Comparison of ENCODE assay signal across 8 cellular contexts in genomic region chr2:62475172-62476011, GRCh38. TPM values are rescaled to one million over a fixed set of nuclear protein-coding genes. Genes with fewer than 3 reads are reported as not detected.
DNase-seq lines count a peak whose midpoint lies in the region; ATAC-seq and TF ChIP-seq lines count a peak whose summit lies in the region.

No MANE protein-coding gene starts in this region.

- H3K27ac Mint-ChIP-seq in activated naive CD4-positive, alpha-beta T cell treated with anti-CD3 and anti-CD28 coated beads, Interleukin-2, amount 50 U/mL, for 24 hours: no peak overlapping the region
- H3K27ac Mint-ChIP-seq in activated naive CD4-positive, alpha-beta T cell treated with anti-CD3 and anti-CD28 coated beads, Interleukin-2, amount 10 ng/mL, durations not matched to agents 7 days and 5 days: no peak overlapping the region
- peak overlapping the region; percentile 88 for H3K27ac Mint-ChIP-seq in central memory CD8-positive, alpha-beta T cell (ENCODE audit: low read depth)

- peak in 1 of 2 donors; percentile 26 for TF ChIP-seq POLR2A in tibial nerve (IDR thresholded peaks at IDR 0.05)

- peak; percentile 77 for ATAC-seq in central memory CD8-positive, alpha-beta T cell (replicated peaks; ENCODE audit: extremely low read depth, poor library complexity, severe bottlenecking)
- ATAC-seq in GM21526 (IDR thresholded peaks at IDR 0.05; ENCODE audit: low FRiP score, unreplicated experiment): no peak

- H3K4me1 Mint-ChIP-seq in activated naive CD4-positive, alpha-beta T cell treated with anti-CD3 and anti-CD28 coated beads, Interleukin-2, amount 50 U/mL, for 24 hours: peaks cover 6% of the 10 kb centered on the region
- H3K4me1 Mint-ChIP-seq in activated naive CD4-positive, alpha-beta T cell treated with anti-CD3 and anti-CD28 coated beads, Interleukin-2, amount 10 ng/mL, durations not matched to agents 7 days and 5 days: no peaks in the 10 kb centered on the region
- peaks cover 36% of the 10 kb centered on the region for H3K4me1 Mint-ChIP-seq in central memory CD8-positive, alpha-beta T cell

- H3K9me3 ChIP-seq in mesodermal cell (ENCODE audit: control insufficient read depth, low read length): no peaks in the 10 kb centered on the region
- no peaks in the 10 kb centered on the region for H3K9me3 ChIP-seq in tibial nerve

- no peak for DNase-seq in activated naive CD4-positive, alpha-beta T cell treated with anti-CD3 and anti-CD28 coated beads, Interleukin-2, amount 10 ng/mL, durations not matched to agents 7 days and 5 days
- peak in 1 of 2 donors; percentile 11 for DNase-seq in central memory CD8-positive, alpha-beta T cell (ENCODE audit: low spot score in 2 of 2)
- no peak for DNase-seq in tibial nerve (ENCODE audit: low spot score in 2 of 2)
- DNase-seq in activated naive CD4-positive, alpha-beta T cell (lab: John Stamatoyannopoulos, UW): no peak
- DNase-seq in effector CD4-positive, alpha-beta T cell: no peak

- peak overlapping the region; percentile 37 for H3K4me3 Mint-ChIP-seq in activated naive CD4-positive, alpha-beta T cell treated with anti-CD3 and anti-CD28 coated beads, Interleukin-2, amount 50 U/mL, for 24 hours
- no peak overlapping the region for H3K4me3 Mint-ChIP-seq in activated naive CD4-positive, alpha-beta T cell treated with anti-CD3 and anti-CD28 coated beads, Interleukin-2, amount 10 ng/mL, durations not matched to agents 7 days and 5 days
- H3K4me3 Mint-ChIP-seq in central memory CD8-positive, alpha-beta T cell: peak overlapping the region; percentile 74

- H3K27ac ChIP-seq in mesodermal cell (ENCODE audit: low read depth, low read length, severe bottlenecking) (peak overlapping the region; percentile 81), tibial nerve (peak overlapping the region; percentile 72 to 92 (median 82))

- TF ChIP-seq EP300 in tibial nerve (IDR thresholded peaks at IDR 0.05): peak in 1 of 2 donors; percentile 84

- CTCF ChIA-PET in activated naive CD4-positive, alpha-beta T cell treated with anti-CD3 and anti-CD28 coated beads, Interleukin-2, amount 10 ng/mL, durations not matched to agents 7 days and 5 days (lab: Charles Lee): interaction anchor here (0.6 to 1.5 kb wide), 3 partner anchors 15 to 550 kb away, joined by 3 to 6 read pairs (median 5); no protein-coding TSS in a partner anchor

- WGBS in mesodermal cell (ENCODE audit: insufficient coverage in 2 of 2), 2 experiments: 65 to 67% methylated on average over 16 to 20 of the region's 21 CpGs
- 18 to 32% methylated on average over 11 to 18 of the region's 21 CpGs for WGBS in tibial nerve, 2 donors

- no peaks in the 10 kb centered on the region for H3K9me3 Mint-ChIP-seq in activated naive CD4-positive, alpha-beta T cell treated with anti-CD3 and anti-CD28 coated beads, Interleukin-2, amount 50 U/mL, for 24 hours
- H3K9me3 Mint-ChIP-seq in activated naive CD4-positive, alpha-beta T cell treated with anti-CD3 and anti-CD28 coated beads, Interleukin-2, amount 10 ng/mL, durations not matched to agents 7 days and 5 days: no peaks in the 10 kb centered on the region
- no peaks in the 10 kb centered on the region for H3K9me3 Mint-ChIP-seq in central memory CD8-positive, alpha-beta T cell

- H3K4me3 ChIP-seq in mesodermal cell (ENCODE audit: extremely low read depth, insufficient read depth, low read length, poor library complexity, severe bottlenecking) (no peak overlapping the region), tibial nerve (peak overlapping the region; percentile 17 to 39 (median 30))

- no peak for TF ChIP-seq CTCF in tibial nerve (IDR thresholded peaks at IDR 0.05)

- H3K4me1 ChIP-seq in mesodermal cell (ENCODE audit: control insufficient read depth, insufficient read depth, low read length, poor library complexity, severe bottlenecking): peaks cover 29% of the 10 kb centered on the region
- H3K4me1 ChIP-seq in tibial nerve: peaks cover 0 to 90% (median 61%) of the 10 kb centered on the region in 4 donors

- H3K36me3 ChIP-seq in mesodermal cell (ENCODE audit: control insufficient read depth, insufficient read depth, low read length): no peaks in the 10 kb centered on the region
- no peaks in the 10 kb centered on the region for H3K36me3 ChIP-seq in tibial nerve

- H3K27me3 Mint-ChIP-seq in activated naive CD4-positive, alpha-beta T cell treated with anti-CD3 and anti-CD28 coated beads, Interleukin-2, amount 50 U/mL, for 24 hours: peaks cover 4% of the 10 kb centered on the region
- H3K27me3 Mint-ChIP-seq in activated naive CD4-positive, alpha-beta T cell treated with anti-CD3 and anti-CD28 coated beads, Interleukin-2, amount 10 ng/mL, durations not matched to agents 7 days and 5 days: peaks cover 39% of the 10 kb centered on the region
- H3K27me3 Mint-ChIP-seq in central memory CD8-positive, alpha-beta T cell: no peaks in the 10 kb centered on the region

- no peaks in the 10 kb centered on the region for H3K27me3 ChIP-seq in tibial nerve

- H3K36me3 Mint-ChIP-seq in activated naive CD4-positive, alpha-beta T cell treated with anti-CD3 and anti-CD28 coated beads, Interleukin-2, amount 50 U/mL, for 24 hours: no peaks in the 10 kb centered on the region
- no peaks in the 10 kb centered on the region for H3K36me3 Mint-ChIP-seq in activated naive CD4-positive, alpha-beta T cell treated with anti-CD3 and anti-CD28 coated beads, Interleukin-2, amount 10 ng/mL, durations not matched to agents 7 days and 5 days
- no peaks in the 10 kb centered on the region for H3K36me3 Mint-ChIP-seq in central memory CD8-positive, alpha-beta T cell (ENCODE audit: insufficient read depth)

RNA-seq across cellular contexts. Expression of gene TMEM17, which starts 30.6 kb away (rescaled TPM):
- 1.8 TPM for polyA plus RNA-seq in mesodermal cell (2013, experiment 1 of 2)
- 1.5 TPM for polyA plus RNA-seq in mesodermal cell (2013, experiment 2 of 2)
- total RNA-seq in tibial nerve: 1 to 10 TPM; 1.7 to 5.9 (median 3.2) TPM
